ENCODE assay signal across 30 cellular contexts in the genomic region with DNA sequence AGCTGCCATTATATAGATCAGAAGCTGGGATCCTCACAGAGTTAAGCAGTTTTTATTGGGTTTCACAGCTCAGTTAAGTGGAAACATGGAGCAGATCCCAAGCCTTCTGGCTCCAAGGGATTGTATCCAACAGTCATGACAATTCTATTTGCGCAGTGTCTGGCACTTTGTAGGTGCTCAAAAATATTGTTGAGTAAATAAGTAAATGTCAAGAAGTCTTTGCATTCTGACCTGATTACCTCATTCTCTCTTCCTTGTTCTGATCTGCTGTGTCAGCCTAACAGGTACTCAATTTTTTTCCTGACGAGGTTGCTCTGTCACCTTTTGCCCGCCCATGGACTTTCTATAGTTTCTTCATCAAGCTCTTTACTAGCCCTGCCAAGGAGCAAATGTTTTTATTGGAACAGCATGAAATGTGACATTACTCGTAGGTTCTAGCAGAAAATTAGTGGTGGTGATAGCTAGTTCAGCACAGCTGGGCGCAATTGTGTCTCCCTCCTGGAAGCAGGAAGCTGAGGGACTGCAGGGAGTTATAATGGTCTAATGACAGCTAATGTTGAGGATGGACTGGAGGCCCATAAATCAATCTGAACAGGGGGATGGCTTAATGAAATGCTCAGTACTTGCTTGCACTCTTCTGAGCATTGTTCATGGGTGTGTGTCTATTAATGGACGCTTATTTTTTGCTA.
DNase-seq lines count a peak whose midpoint lies in the region; ATAC-seq, FAIRE-seq and TF ChIP-seq lines count a peak whose summit lies in the region.
"Had no signal": no experiment of that assay in that cellular context is flagged by ENCODE, and none has a peak within 500 bp of the region (broad histone marks: within the 10 kb centered on the region; RNA-seq: fewer than 3 reads in every experiment).

No MANE protein-coding gene starts in this region.

- no CpG with 5 or more reads among the region's 6 CpGs for WGBS in trophoblast cell (ENCODE audit: extremely low coverage, insufficient coverage, insufficient read length)

- H3K9ac ChIP-seq in trophoblast cell (ENCODE audit: low read length) = no peak overlapping the region
- H3K9ac ChIP-seq: GM23248 had no signal

- CTCF ChIA-PET in Caco-2 (lab: Charles Lee) = no interaction called here

- no peaks in the 10 kb centered on the region for H3K79me1 ChIP-seq in trophoblast cell (ENCODE audit: low read length)

- no peak overlapping the region for H4K8ac ChIP-seq in trophoblast cell (ENCODE audit: low read depth, low read length)

- no peak overlapping the region for H3K18ac ChIP-seq in trophoblast cell (ENCODE audit: low read length)

- no peak for FAIRE-seq in bronchial epithelial cell (lab: Jason Lieb, UNC)
- FAIRE-seq: GM18507, HTR-8/SVneo, small intestine had no signal

- H3K27me3 ChIP-seq in bronchial epithelial cell (ENCODE audit: control insufficient read depth, insufficient read depth, low read length) (no peaks in the 10 kb centered on the region), trophoblast cell (ENCODE audit: insufficient read depth, low read length) (no peaks in the 10 kb centered on the region), Caco-2 (replicated peaks; ENCODE audit: control insufficient read depth, insufficient read depth, low read length) (no peaks in the 10 kb centered on the region)
- H3K27me3 ChIP-seq: neutrophil had no signal

- H4K91ac ChIP-seq in trophoblast cell (ENCODE audit: low read depth, low read length) = no peak overlapping the region

- no peak overlapping the region for H3K23ac ChIP-seq in trophoblast cell (ENCODE audit: low read length)

- no peaks in the 10 kb centered on the region for H3K4me1 Mint-ChIP-seq in osteocyte (ENCODE audit: unreplicated experiment)
- no peaks in the 10 kb centered on the region for H3K4me1 Mint-ChIP-seq in Caco-2 (ENCODE audit: low read depth, unreplicated experiment)
- H3K4me1 Mint-ChIP-seq: activated B cell treated with CpG ODN at 0.5 μM for 24 hours; CD4-positive, alpha-beta memory T cell had no signal

- H3K4me3 Mint-ChIP-seq in osteocyte (ENCODE audit: unreplicated experiment) (no peak overlapping the region), Caco-2 (ENCODE audit: unreplicated experiment) (no peak overlapping the region)
- H3K4me3 Mint-ChIP-seq: activated B cell treated with CpG ODN at 0.5 μM for 24 hours; activated T-helper 1 cell treated with anti-CD3 and anti-CD28 coated beads, Interleukin-12 subunit alpha, Interleukin-12 subunit beta, Interleukin-2, Interleukin-4 antibody, amounts not matched to agents 30 ng/mL and 10 ng/mL and 1 ng/mL, durations not matched to agents 14 hours and 24 hours and 36 hours; CD4-positive, alpha-beta memory T cell had no signal

- TF ChIP-seq CTCF in bronchial epithelial cell (IDR thresholded peaks at IDR 0.05; ENCODE audit: insufficient read depth, low read length, severe bottlenecking) = no peak
- no peak for TF ChIP-seq CTCF in osteocyte (IDR thresholded peaks at IDR 0.05)
- no peak for TF ChIP-seq CTCF in Caco-2 (IDR thresholded peaks at IDR 0.05; ENCODE audit: insufficient read depth in 1 of 2, low read depth in 1 of 2, low read length in 1 of 2, severe bottlenecking in 1 of 2, unreplicated experiment in 1 of 2)

- H3K4me3 ChIP-seq in bronchial epithelial cell (ENCODE audit: low read depth, low read length) = no peak overlapping the region
- H3K4me3 ChIP-seq in trophoblast cell (ENCODE audit: low read depth, low read length) = no peak overlapping the region
- H3K4me3 ChIP-seq in Caco-2 (ENCODE audit: low read depth, low read length) = no peak overlapping the region
- H3K4me3 ChIP-seq: GM23248 had no signal

- H2AK5ac ChIP-seq in trophoblast cell (ENCODE audit: low read length) = no peak overlapping the region

- intact Hi-C loops in Caco-2 (cut with micrococcal nuclease; ENCODE audit: unreplicated experiment) = no loop called here

- ATAC-seq in HG03045 (IDR thresholded peaks at IDR 0.05; ENCODE audit: unreplicated experiment) = no peak

- POLR2A ChIA-PET in Caco-2 (lab: Charles Lee) = no interaction called here

- H3K9me3 ChIP-seq in trophoblast cell (ENCODE audit: insufficient read depth, low read depth, low read length) (no peaks in the 10 kb centered on the region), Caco-2 (no peaks in the 10 kb centered on the region)
- H3K9me3 ChIP-seq: neutrophil had no signal

- no peaks in the 10 kb centered on the region for H3K79me2 ChIP-seq in trophoblast cell (ENCODE audit: control insufficient read depth, insufficient read depth, low read length, poor library complexity)

- H2BK120ac ChIP-seq in trophoblast cell (ENCODE audit: insufficient read depth, low read length, poor library complexity) = no peak overlapping the region

- no peak overlapping the region for H2AFZ ChIP-seq in trophoblast cell (ENCODE audit: insufficient read depth, low read length, poor library complexity)
- H2AFZ ChIP-seq: GM23248 had no signal

- H3K27ac Mint-ChIP-seq in osteocyte (ENCODE audit: unreplicated experiment) (no peak overlapping the region), Caco-2 (ENCODE audit: unreplicated experiment) (no peak overlapping the region)
- H3K27ac Mint-ChIP-seq: activated B cell treated with CpG ODN at 0.5 μM for 24 hours; activated T-helper 1 cell treated with anti-CD3 and anti-CD28 coated beads, Interleukin-12 subunit alpha, Interleukin-12 subunit beta, Interleukin-2, Interleukin-4 antibody, amounts not matched to agents 30 ng/mL and 10 ng/mL and 1 ng/mL, durations not matched to agents 14 hours and 24 hours and 36 hours; CD4-positive, alpha-beta memory T cell had no signal

- H3K36me3 Mint-ChIP-seq in osteocyte (ENCODE audit: unreplicated experiment) (no peaks in the 10 kb centered on the region), Caco-2 (ENCODE audit: insufficient read depth, unreplicated experiment) (no peaks in the 10 kb centered on the region)
- H3K36me3 Mint-ChIP-seq: CD4-positive, alpha-beta memory T cell had no signal

- no peak overlapping the region for H3K14ac ChIP-seq in trophoblast cell (ENCODE audit: low read length)

- no TSS peak for BruUV-seq in Caco-2 (replicated peaks; lab: Mats Ljungman, UMichigan)

- H2BK5ac ChIP-seq in trophoblast cell (ENCODE audit: low read depth, low read length, poor library complexity) = no peak overlapping the region

- no peak overlapping the region for H4K12ac ChIP-seq in trophoblast cell (ENCODE audit: low read depth, low read length)

- no peak overlapping the region for H3K27ac ChIP-seq in trophoblast cell (ENCODE audit: low read depth, low read length)
- H3K27ac ChIP-seq: GM23248, neutrophil had no signal

- H3K9me3 Mint-ChIP-seq in osteocyte (ENCODE audit: unreplicated experiment) (no peaks in the 10 kb centered on the region), Caco-2 (ENCODE audit: unreplicated experiment) (no peaks in the 10 kb centered on the region)
- H3K9me3 Mint-ChIP-seq: activated B cell treated with CpG ODN at 0.5 μM for 24 hours; activated T-helper 1 cell treated with anti-CD3 and anti-CD28 coated beads, Interleukin-12 subunit alpha, Interleukin-12 subunit beta, Interleukin-2, Interleukin-4 antibody, amounts not matched to agents 30 ng/mL and 10 ng/mL and 1 ng/mL, durations not matched to agents 14 hours and 24 hours and 36 hours had no signal

- peak; percentile 60 for DNase-seq in NCI-H2029 (lab: John Stamatoyannopoulos, UW)
- no peak for DNase-seq in NCI-H2029 treated with DMSO at 0.1 percent for 48 hours (lab: John Stamatoyannopoulos, UW)
- peak; percentile 81 for DNase-seq in NCI-H146 treated with DMSO at 0.1 percent for 48 hours (lab: John Stamatoyannopoulos, UW; ENCODE audit: unreplicated experiment)
- peak; percentile 41 for DNase-seq in bronchial epithelial cell (ENCODE audit: low read depth)
- peak; percentile 22 to 53 for DNase-seq in trophoblast cell
- DNase-seq in osteocyte (ENCODE audit: extremely low spot score, unreplicated experiment) = no peak
- DNase-seq in Caco-2 = no peak
- DNase-seq: 8988T; activated B cell treated with CpG ODN at 0.5 μM for 24 hours; activated CD4-positive, alpha-beta T cell treated with anti-CD3 and anti-CD28 coated beads, Interleukin-2, amount 50 U/mL, for 4 hours; activated naive CD4-positive, alpha-beta T cell treated with anti-CD3 and anti-CD28 coated beads, Interleukin-2, amount 50 U/mL, for 16 hours; AML-193; anterior cingulate cortex; CD4-positive, alpha-beta memory T cell; GDM1; GM23248; islet precursor cell; KG1; NCI-H2171; NCI-H526 treated with DMSO at 0.1 percent for 48 hours; SHP77; small intestine; stimulated activated CD4-positive, alpha-beta T cell treated with anti-CD3 and anti-CD28 coated beads, Interleukin-1b, Interleukin-23, amount 100 ng/mL, for 48 hours; SW 1271; T1000 had no signal

- H3K36me3 ChIP-seq in bronchial epithelial cell (ENCODE audit: control insufficient read depth, insufficient read depth, low read length) = no peaks in the 10 kb centered on the region
- no peaks in the 10 kb centered on the region for H3K36me3 ChIP-seq in trophoblast cell (ENCODE audit: control insufficient read depth in 1 of 2, insufficient read depth in 2 of 2, low read length in 2 of 2)
- H3K36me3 ChIP-seq in Caco-2 (ENCODE audit: control insufficient read depth, insufficient read depth, low read length) = no peaks in the 10 kb centered on the region
- H3K36me3 ChIP-seq: neutrophil had no signal

- H3K4ac ChIP-seq in trophoblast cell (ENCODE audit: low read depth, low read length) = no peak overlapping the region

- peaks cover 0 to 3% of the 10 kb centered on the region in 2 experiments for H3K4me1 ChIP-seq in trophoblast cell (ENCODE audit: control insufficient read depth in 1 of 2, insufficient read depth in 2 of 2, low read length in 2 of 2)
- no peaks in the 10 kb centered on the region for H3K4me1 ChIP-seq in Caco-2

- H3K27me3 Mint-ChIP-seq in osteocyte (ENCODE audit: unreplicated experiment) (no peaks in the 10 kb centered on the region), Caco-2 (ENCODE audit: insufficient read depth, unreplicated experiment) (peaks cover 4% of the 10 kb centered on the region)
- H3K27me3 Mint-ChIP-seq: activated B cell treated with CpG ODN at 0.5 μM for 24 hours; CD4-positive, alpha-beta memory T cell had no signal

- H2BK12ac ChIP-seq in trophoblast cell (ENCODE audit: low read length) = no peak overlapping the region

- H3K4me2 ChIP-seq in trophoblast cell (ENCODE audit: low read length) = no peak overlapping the region

Comparison
In these comparisons a context has a peak if more than half of its experiments do, and no peak if none do; other contexts are left out.
1. DNase-seq: peak in NCI-H2029 (single experiment), NCI-H146 treated with DMSO at 0.1 percent for 48 hours (single experiment), bronchial epithelial cell (single experiment) and trophoblast cell (2 of 2); none in NCI-H2029 treated with DMSO at 0.1 percent for 48 hours (single experiment), osteocyte (single experiment) and Caco-2 (0 of 2).